In the genomic region with DNA sequence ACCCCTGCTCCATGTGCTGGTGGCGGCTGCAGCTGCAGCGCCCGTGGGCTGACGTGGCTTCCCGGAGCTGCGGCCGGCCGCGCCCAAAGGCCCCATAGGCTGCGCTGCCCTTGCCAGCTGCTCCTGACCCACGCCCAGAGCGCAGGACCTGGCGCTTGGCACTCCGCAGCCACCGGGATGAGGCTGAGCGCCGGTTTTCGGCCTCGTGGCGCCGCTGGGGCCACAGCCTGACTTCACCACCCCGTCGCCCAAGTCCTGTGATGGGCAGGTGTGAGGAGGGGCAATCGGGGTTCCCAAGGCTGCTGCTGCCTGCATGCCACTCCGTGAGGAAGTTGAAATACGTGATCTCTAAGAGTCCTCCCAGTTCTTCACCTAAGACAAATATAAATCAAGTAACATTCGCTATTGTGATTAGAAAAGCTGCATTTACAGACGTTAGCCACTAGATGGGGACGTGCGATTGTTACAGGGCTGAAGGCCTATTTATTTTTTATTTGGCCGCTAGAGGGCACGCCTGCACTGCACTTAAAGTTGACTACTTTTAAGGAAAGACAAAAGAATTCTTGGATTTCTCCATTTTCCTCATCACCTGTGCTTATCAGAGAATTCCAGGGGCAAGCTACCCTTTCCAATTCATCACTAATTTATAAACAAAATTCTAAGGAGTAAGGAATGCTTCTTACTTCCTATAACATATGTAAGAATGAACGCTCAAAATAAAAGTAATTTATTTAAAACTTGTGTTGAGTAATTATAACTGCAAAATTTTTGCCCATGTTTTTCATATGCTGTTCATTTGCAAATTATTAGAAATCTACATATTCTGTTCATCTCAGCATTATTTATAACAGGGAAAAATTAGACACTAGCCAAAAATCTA, we compare ENCODE assay signal across 8 cellular contexts. TPM values are rescaled to one million over a fixed set of nuclear protein-coding genes. Genes with fewer than 3 reads are reported as not detected.
DNase-seq lines count a peak whose midpoint lies in the region; ATAC-seq lines count a peak whose summit lies in the region.
"Not testable (repeated sequence)": the region's sequence is repeated elsewhere in the genome, so short reads cannot be mapped to it uniquely, and the experiment has no call there.

No MANE protein-coding gene starts in this region.

- not testable (repeated sequence) for H3K36me3 Mint-ChIP-seq in central memory CD8-positive, alpha-beta T cell (ENCODE audit: insufficient read depth)

- DNase-seq in EL (peak; percentile 82), H4 (ENCODE audit: low spot score) (peak; percentile 78), iPS DF 4.7 (ENCODE audit: extremely low read depth, low spot score) (peak; percentile 46), pons (ENCODE audit: low spot score) (peak; percentile 96)
- peak; percentile 84 for DNase-seq in Jurkat, Clone E6-1 (ENCODE audit: low read depth, low spot score)
- DNase-seq in activated CD4-positive, alpha-beta T cell treated with anti-CD3 and anti-CD28 coated beads, Interleukin-2, amount 50 U/mL, for 24 hours (ENCODE audit: low read depth in 1 of 2, low spot score in 1 of 2) = peak; percentile 37 to 79
- DNase-seq in central memory CD8-positive, alpha-beta T cell (ENCODE audit: low spot score in 2 of 2) = peak; percentile 44 to 72
- peak; percentile 74 for DNase-seq in stimulated activated naive CD8-positive, alpha-beta T cell treated with anti-CD3 and anti-CD28 coated beads, Interleukin-15, amount 100 ng/mL, for 72 hours

- H3K27me3 Mint-ChIP-seq in central memory CD8-positive, alpha-beta T cell = peaks cover 11% of the 10 kb centered on the region
- H3K27me3 Mint-ChIP-seq in stimulated activated naive CD8-positive, alpha-beta T cell treated with anti-CD3 and anti-CD28 coated beads, Interleukin-15, amount 100 ng/mL, for 72 hours = peaks cover 11% of the 10 kb centered on the region

- H3K4me3 ChIP-seq in Jurkat, Clone E6-1 (ENCODE audit: low read length) = peak overlapping the region; percentile 61

- peak overlapping the region; percentile 98 for H3K4me3 Mint-ChIP-seq in central memory CD8-positive, alpha-beta T cell
- peak overlapping the region; percentile 83 to 87 for H3K4me3 Mint-ChIP-seq in stimulated activated naive CD8-positive, alpha-beta T cell treated with anti-CD3 and anti-CD28 coated beads, Interleukin-15, amount 100 ng/mL, for 72 hours

- H3K9me3 Mint-ChIP-seq in central memory CD8-positive, alpha-beta T cell; stimulated activated naive CD8-positive, alpha-beta T cell treated with anti-CD3 and anti-CD28 coated beads, Interleukin-15, amount 100 ng/mL, for 72 hours: not testable (repeated sequence)

- not testable (repeated sequence) for H3K4me1 Mint-ChIP-seq in central memory CD8-positive, alpha-beta T cell; stimulated activated naive CD8-positive, alpha-beta T cell treated with anti-CD3 and anti-CD28 coated beads, Interleukin-15, amount 100 ng/mL, for 72 hours

- ATAC-seq in central memory CD8-positive, alpha-beta T cell (replicated peaks; ENCODE audit: extremely low read depth, poor library complexity, severe bottlenecking) = peak; percentile 60
- peak; percentile 79 for ATAC-seq in stimulated activated naive CD8-positive, alpha-beta T cell treated with anti-CD3 and anti-CD28 coated beads, Interleukin-15, amount 100 ng/mL, for 72 hours

- not testable (repeated sequence) for H3K27ac Mint-ChIP-seq in central memory CD8-positive, alpha-beta T cell (ENCODE audit: low read depth)
- H3K27ac Mint-ChIP-seq in stimulated activated naive CD8-positive, alpha-beta T cell treated with anti-CD3 and anti-CD28 coated beads, Interleukin-15, amount 100 ng/mL, for 72 hours = peak overlapping the region in 1 of 2 donors; percentile 88

RNA-seq across cellular contexts. Expression of a gene that starts 1.1 kb away (rescaled TPM):
- 2.4 and 3.9 TPM in 2 replicates for total RNA-seq in H4 (2014; rRNA removed; shearing (Covaris generic))
- polyA plus RNA-seq in Jurkat, Clone E6-1 (2012; ENCODE audit: insufficient read depth, insufficient read length) = 19.9 TPM

RNA-seq across cellular contexts. Expression of a gene that starts 55.1 kb away (rescaled TPM):
- 385 and 479 TPM in 2 replicates for total RNA-seq in H4 (2014; rRNA removed; shearing (Covaris generic))
- 304 TPM for polyA plus RNA-seq in Jurkat, Clone E6-1 (2012; ENCODE audit: insufficient read depth, insufficient read length)

Comparison
In these comparisons a context has a peak if more than half of its experiments do, and no peak if none do; other contexts are left out.
1. Peak in every context shown above with its lines: DNase-seq, ATAC-seq and H3K4me3 ChIP-seq.
2. DNase-seq: peak in every context shown above with its lines; median percentile 96 in pons; 84 in Jurkat, Clone E6-1; 82 in EL; 78 in H4; 74 in stimulated activated naive CD8-positive, alpha-beta T cell treated with anti-CD3 and anti-CD28 coated beads, Interleukin-15, amount 100 ng/mL, for 72 hours; 58 in activated CD4-positive, alpha-beta T cell treated with anti-CD3 and anti-CD28 coated beads, Interleukin-2, amount 50 U/mL, for 24 hours; 58 in central memory CD8-positive, alpha-beta T cell; 46 in iPS DF 4.7.